Comparison of ENCODE assay signal across 8 cellular contexts in genomic region chr1:231612393-231613089, GRCh38. TPM values are rescaled to one million over a fixed set of nuclear protein-coding genes. Genes with fewer than 3 reads are reported as not detected.
DNase-seq lines count a peak whose midpoint lies in the region; ATAC-seq and TF ChIP-seq lines count a peak whose summit lies in the region.

No MANE protein-coding gene starts in this region.

- intact Hi-C loops in CD14-positive monocyte (cut with micrococcal nuclease) = no loop called here

- TF ChIP-seq CTCF in CD14-positive monocyte (IDR thresholded peaks at IDR 0.05) (no peak), neutrophil (IDR thresholded peaks at IDR 0.05) (no peak), GM23338 (conservative IDR thresholded peaks at IDR 0.05; ENCODE audit: low read depth in 2 of 2) (no peak)

- H3K36me3 ChIP-seq in neutrophil (no peaks in the 10 kb centered on the region), GM23338 (ENCODE audit: insufficient read depth) (no peaks in the 10 kb centered on the region)

- DNase-seq in CD14-positive monocyte (ENCODE audit: low spot score) (peak; percentile 63), GM23338 (ENCODE audit: low spot score) (no peak), NCI-H2196 (lab: John Stamatoyannopoulos, UW; ENCODE audit: unreplicated experiment) (no peak), NCI-H1436 (lab: John Stamatoyannopoulos, UW) (no peak)
- peak; percentile 23 for DNase-seq in activated CD4-positive, alpha-beta T cell treated with anti-CD3 and anti-CD28 coated beads, Interleukin-2, amount 50 U/mL, for 1 hour

- H3K4me1 ChIP-seq in neutrophil (ENCODE audit: control insufficient read depth in 1 of 2, insufficient read depth in 1 of 2, low read depth in 1 of 2, low read length in 1 of 2) (peaks cover 39 to 40% of the 10 kb centered on the region in 2 experiments), GM23338 (ENCODE audit: insufficient read depth) (no peaks in the 10 kb centered on the region)

- H3K9me3 ChIP-seq in neutrophil = no peaks in the 10 kb centered on the region

- ATAC-seq in GM19455 (IDR thresholded peaks at IDR 0.05; ENCODE audit: unreplicated experiment) (peak; percentile 98), HG03457 (IDR thresholded peaks at IDR 0.05; ENCODE audit: unreplicated experiment) (peak; percentile 95), GM23338 (no peak)

- no peaks in the 10 kb centered on the region for H3F3A ChIP-seq in GM23338 (replicated peaks; ENCODE audit: low read depth)

- peaks cover 0 to 7% (median 4%) of the 10 kb centered on the region in 7 donors for H3K9me3 Mint-ChIP-seq in CD14-positive monocyte
- no peaks in the 10 kb centered on the region for H3K9me3 Mint-ChIP-seq in GM23338

- H3K27ac ChIP-seq in neutrophil (peak overlapping the region; percentile 82), GM23338 (ENCODE audit: low read depth) (no peak overlapping the region)

- H3K27ac Mint-ChIP-seq in CD14-positive monocyte (peak overlapping the region; percentile 80 to 97 (median 94)), GM23338 (no peak overlapping the region)

- H4K20me1 ChIP-seq in GM23338 (replicated peaks; ENCODE audit: insufficient read depth) = no peaks in the 10 kb centered on the region

- H3K4me3 Mint-ChIP-seq in CD14-positive monocyte (peak overlapping the region; percentile 28 to 68), GM23338 (no peak overlapping the region)

- H3K4me1 Mint-ChIP-seq in CD14-positive monocyte = peaks cover 84% of the 10 kb centered on the region
- H3K4me1 Mint-ChIP-seq in GM23338 = no peaks in the 10 kb centered on the region

- H3K9me2 ChIP-seq in GM23338 (ENCODE audit: insufficient read depth) = 0 out of 2 replicates have a peak, but pooled peaks cover 7% of the 10 kb centered on the region

- H3K36me3 Mint-ChIP-seq in CD14-positive monocyte = no peaks in the 10 kb centered on the region
- H3K36me3 Mint-ChIP-seq in GM23338 (ENCODE audit: low read depth) = no peaks in the 10 kb centered on the region

- no peak overlapping the region for H2AFZ ChIP-seq in GM23338

- H3K4me2 ChIP-seq in GM23338 = no peak overlapping the region

- no peaks in the 10 kb centered on the region for H3K27me3 ChIP-seq in neutrophil
- no peaks in the 10 kb centered on the region for H3K27me3 ChIP-seq in GM23338 (ENCODE audit: insufficient read depth)

- no peaks in the 10 kb centered on the region for H3K79me2 ChIP-seq in GM23338 (replicated peaks; ENCODE audit: insufficient read depth)

- H3K27me3 Mint-ChIP-seq in CD14-positive monocyte (ENCODE audit: low read depth in 3 of 3) (no peaks in the 10 kb centered on the region), GM23338 (ENCODE audit: insufficient read depth, low read depth, poor library complexity) (no peaks in the 10 kb centered on the region)

- H3K4me3 ChIP-seq in neutrophil (ENCODE audit: low read depth in 1 of 2, low read length in 1 of 2) = peak overlapping the region; percentile 46 to 51
- H3K4me3 ChIP-seq in GM23338 = no peak overlapping the region

TF ChIP-seq in GM23338, 12 proteins besides CTCF, POLR2A, EP300 and RAD21 (continues in another document):
- TF ChIP-seq REST (IDR thresholded peaks at IDR 0.05; ENCODE audit: unreplicated experiment) (no peak), CREB1 (CRISPR knock-in tag; IDR thresholded peaks at IDR 0.05; ENCODE audit: low read depth) (no peak), NANOG (IDR thresholded peaks at IDR 0.05; ENCODE audit: borderline replicate concordance) (no peak), ZNF331 (CRISPR knock-in tag; IDR thresholded peaks at IDR 0.05; ENCODE audit: low read depth) (no peak), POLR2AphosphoS5 (IDR thresholded peaks at IDR 0.05; ENCODE audit: low read depth) (no peak), ETS1 (IDR thresholded peaks at IDR 0.05) (no peak), JUNB (IDR thresholded peaks at IDR 0.05; ENCODE audit: unreplicated experiment) (no peak), EZH2phosphoT487 (IDR thresholded peaks at IDR 0.05; ENCODE audit: unreplicated experiment) (no peak), ZNF114 (CRISPR knock-in tag; IDR thresholded peaks at IDR 0.05) (no peak), EZH2 (IDR thresholded peaks at IDR 0.05; ENCODE audit: low read depth, unreplicated experiment) (no peak)

RNA-seq across cellular contexts. Expression of gene DISC1, which starts 14.0 kb away (rescaled TPM):
- polyA plus RNA-seq in CD14-positive monocyte (1 to 10 TPM; 5.5 to 5.8 TPM), GM23338 (2016; fragmentation: Nextera tagmentation; extraction: Ambion mirVana) (1.6 and 2.1 TPM in 2 replicates)
- total RNA-seq in GM23338 (2014; rRNA removed; shearing (Covaris generic)) = 6.5 TPM in 2 replicates

Comparison
In these comparisons a context has a peak if more than half of its experiments do, and no peak if none do; other contexts are left out.
1. DNase-seq: peak in CD14-positive monocyte (single experiment) and activated CD4-positive, alpha-beta T cell treated with anti-CD3 and anti-CD28 coated beads, Interleukin-2, amount 50 U/mL, for 1 hour (single experiment); none in GM23338 (single experiment), NCI-H2196 (single experiment) and NCI-H1436 (single experiment).